In genomic region chr19:719081-719512, GRCh38 we compare ENCODE assay signal across 14 cellular contexts. TPM values are rescaled to one million over a fixed set of nuclear protein-coding genes. Genes with fewer than 3 reads are reported as not detected.
A peak's percentile ranks its signal among the peaks of the same experiment; 100 is the strongest.
DNase-seq lines count a peak whose midpoint lies in the region; ATAC-seq and TF ChIP-seq lines count a peak whose summit lies in the region.
"Had no signal": no experiment of that assay in that cellular context is flagged by ENCODE, and none has a peak within 500 bp of the region (broad histone marks: within the 10 kb centered on the region; RNA-seq: fewer than 3 reads in every experiment).

No MANE protein-coding gene starts in this region.

- H3K36me3 ChIP-seq in BJ (ENCODE audit: control insufficient read depth, insufficient read depth, low read length), result no peaks in the 10 kb centered on the region
- no peaks in the 10 kb centered on the region for H3K36me3 ChIP-seq in ascending aorta
- peaks cover 12% of the 10 kb centered on the region for H3K36me3 ChIP-seq in left ventricle myocardium inferior
- H3K36me3 ChIP-seq in effector memory CD4-positive, alpha-beta T cell (ENCODE audit: control insufficient read depth, insufficient read depth, low read length), result no peaks in the 10 kb centered on the region
- H3K36me3 ChIP-seq: colonic mucosa had no signal

- no peak overlapping the region for H3K4me3 ChIP-seq in BJ (ENCODE audit: low read depth, low read length)
- peak overlapping the region in 1 of 2 donors; percentile 0 for H3K4me3 ChIP-seq in ascending aorta
- H3K4me3 ChIP-seq in left ventricle myocardium inferior, result peak overlapping the region; percentile 44
- no peak overlapping the region for H3K4me3 ChIP-seq in effector memory CD4-positive, alpha-beta T cell (ENCODE audit: insufficient read depth, low read depth, low read length, poor library complexity, severe bottlenecking)
- H3K4me3 ChIP-seq: colonic mucosa had no signal

- peak overlapping the region; percentile 51 to 70 for H3K27ac ChIP-seq in ascending aorta
- peak overlapping the region; percentile 79 for H3K27ac ChIP-seq in left ventricle myocardium inferior (replicated peaks)
- H3K27ac ChIP-seq in effector memory CD4-positive, alpha-beta T cell (ENCODE audit: insufficient read depth, low read length, poor library complexity, severe bottlenecking), result no peak overlapping the region
- H3K27ac ChIP-seq: colonic mucosa, KMS-11 had no signal

- ATAC-seq in GM21515 (IDR thresholded peaks at IDR 0.05; ENCODE audit: unreplicated experiment), result no peak
- ATAC-seq: stimulated activated effector memory CD8-positive, alpha-beta T cell treated with anti-CD3 and anti-CD28 coated beads, Interleukin-12 subunit alpha, Interleukin-12 subunit beta, amount 100 ng/mL, for 72 hours had no signal

- H3K9me3 ChIP-seq in ascending aorta (no peaks in the 10 kb centered on the region), left ventricle myocardium inferior (replicated peaks) (peaks cover 9% of the 10 kb centered on the region)
- H3K9me3 ChIP-seq in effector memory CD4-positive, alpha-beta T cell (ENCODE audit: control insufficient read depth, low read length), result no peaks in the 10 kb centered on the region
- H3K9me3 ChIP-seq: colonic mucosa had no signal

- POLR2A ChIA-PET in BJ (lab: Charles Lee), result no interaction called here

- H3K4me1 ChIP-seq in ascending aorta (no peaks in the 10 kb centered on the region), left ventricle myocardium inferior (peaks cover 59% of the 10 kb centered on the region)
- no peaks in the 10 kb centered on the region for H3K4me1 ChIP-seq in effector memory CD4-positive, alpha-beta T cell (ENCODE audit: control insufficient read depth, insufficient read depth, low read length, poor library complexity, severe bottlenecking)
- H3K4me1 ChIP-seq: colonic mucosa had no signal

- intact Hi-C loops in ascending aorta (cut with DNase I), result no loop called here
- intact Hi-C loops in left ventricle myocardium inferior (cut with micrococcal nuclease), result no loop called here

- H3K27me3 ChIP-seq in BJ (ENCODE audit: control insufficient read depth, insufficient read depth, low read length), result peaks cover 5% of the 10 kb centered on the region; the same call in 1 of the 2 replicates
- peaks cover 7% of the 10 kb centered on the region for H3K27me3 ChIP-seq in ascending aorta
- peaks cover 34% of the 10 kb centered on the region for H3K27me3 ChIP-seq in left ventricle myocardium inferior (ENCODE audit: low read depth)
- H3K27me3 ChIP-seq in effector memory CD4-positive, alpha-beta T cell (replicated peaks; ENCODE audit: control insufficient read depth, insufficient read depth, low read length, poor library complexity, severe bottlenecking), result peaks cover 12% of the 10 kb centered on the region

- TF ChIP-seq CTCF in BJ (IDR thresholded peaks at IDR 0.05; ENCODE audit: insufficient read depth, low read depth, low read length), result no peak
- no peak for TF ChIP-seq CTCF in ascending aorta (IDR thresholded peaks at IDR 0.05)
- no peak for TF ChIP-seq CTCF in left ventricle myocardium inferior (IDR thresholded peaks at IDR 0.05; ENCODE audit: borderline replicate concordance)

- CTCF ChIA-PET in BJ (lab: Yijun Ruan, JAX), result no interaction called here

- peak; percentile 6 for DNase-seq in BJ (ENCODE audit: low read depth)
- peak in 1 of 2 donors; percentile 76 for DNase-seq in ascending aorta (ENCODE audit: low spot score in 2 of 2)
- DNase-seq in left ventricle myocardium inferior, result peak; percentile 72
- DNase-seq in putamen (ENCODE audit: low spot score), result peak; percentile 54
- no peak for DNase-seq in iPS-NIHi7 (ENCODE audit: extremely low spot score)
- no peak for DNase-seq in effector memory CD4-positive, alpha-beta T cell
- DNase-seq in NCI-H1930 (lab: John Stamatoyannopoulos, UW), result no peak
- DNase-seq: CD4-positive, CD25-positive, alpha-beta regulatory T cell; colonic mucosa; small intestine had no signal

RNA-seq across cellular contexts. Expression of gene PALM, which starts 10.4 kb away (rescaled TPM):
- 1.1 and 1.2 TPM in 2 replicates for polyA plus RNA-seq in BJ (2011; rRNA removed)
- 0.76 and 0.98 TPM in 2 replicates for polyA minus RNA-seq in BJ (2011; rRNA and poly(A)+ RNA removed)
- total RNA-seq in ascending aorta (107 TPM), left ventricle myocardium inferior (26.8 TPM)
- total RNA-seq: CD4-positive, CD25-positive, alpha-beta regulatory T cell; T-helper 2 cell treated with Interferon-gamma antibody and Interleukin-4, amounts not matched to agents 100 ng/mL and 5 ng/mL, for 36 hours had no signal
- polyA plus RNA-seq: CD4-positive, CD25-positive, alpha-beta regulatory T cell had no signal

RNA-seq across cellular contexts. Expression of gene PRSS57, which starts 23.8 kb away (rescaled TPM):
- not detected in 2 replicates for polyA plus RNA-seq in BJ (2011; rRNA removed)
- polyA minus RNA-seq in BJ (2011; rRNA and poly(A)+ RNA removed), result not detected in 2 replicates
- not detected for total RNA-seq in ascending aorta
- total RNA-seq in left ventricle myocardium inferior, result not detected
- total RNA-seq: colonic mucosa; T-helper 2 cell treated with Interferon-gamma antibody and Interleukin-4, amounts not matched to agents 100 ng/mL and 5 ng/mL, for 36 hours had no signal
- polyA plus RNA-seq: CD4-positive, CD25-positive, alpha-beta regulatory T cell; small intestine had no signal

RNA-seq across cellular contexts. Expression of gene MISP, which starts 31.8 kb away (rescaled TPM):
- 0.05 and 0.06 TPM in 2 replicates for polyA plus RNA-seq in BJ (2011; rRNA removed)
- polyA minus RNA-seq in BJ (2011; rRNA and poly(A)+ RNA removed), result 0.09 TPM in 1 of 2 replicates, not detected in the other
- total RNA-seq in ascending aorta, result not detected
- total RNA-seq in left ventricle myocardium inferior, result not detected
- total RNA-seq: CD4-positive, CD25-positive, alpha-beta regulatory T cell; T-helper 2 cell treated with Interferon-gamma antibody and Interleukin-4, amounts not matched to agents 100 ng/mL and 5 ng/mL, for 36 hours had no signal
- polyA plus RNA-seq: CD4-positive, CD25-positive, alpha-beta regulatory T cell had no signal

RNA-seq across cellular contexts. Expression of gene FSTL3, which starts 42.9 kb away (rescaled TPM):
- polyA plus RNA-seq in BJ (2011; rRNA removed), result 62.5 and 83.2 TPM in 2 replicates
- polyA minus RNA-seq in BJ (2011; rRNA and poly(A)+ RNA removed), result 25.0 and 32.2 TPM in 2 replicates
- total RNA-seq in ascending aorta, result 541 TPM
- 56.1 TPM for total RNA-seq in left ventricle myocardium inferior

RNA-seq across cellular contexts. Expression of gene RNF126, which starts 56.1 kb away (rescaled TPM):
- 2.7 and 2.9 TPM in 2 replicates for polyA plus RNA-seq in BJ (2011; rRNA removed)
- 2.7 and 4.4 TPM in 2 replicates for polyA minus RNA-seq in BJ (2011; rRNA and poly(A)+ RNA removed)
- total RNA-seq in ascending aorta (39.0 TPM), left ventricle myocardium inferior (25.5 TPM)

Comparison
In these comparisons a context has a peak if more than half of its experiments do, and no peak if none do; other contexts are left out.
1. DNase-seq: peak in BJ (single experiment), left ventricle myocardium inferior (single experiment) and putamen (single experiment); none in iPS-NIHi7 (single experiment), effector memory CD4-positive, alpha-beta T cell (0 of 3) and NCI-H1930 (0 of 2).